Comparison of ENCODE assay signal across 8 cellular contexts in genomic region chr1:51517361-51518032, GRCh38. TPM values are rescaled to one million over a fixed set of nuclear protein-coding genes. Genes with fewer than 3 reads are reported as not detected.
DNase-seq lines count a peak whose midpoint lies in the region; ATAC-seq lines count a peak whose summit lies in the region.

No MANE protein-coding gene starts in this region.

- peak overlapping the region; percentile 96 for H3K4me3 Mint-ChIP-seq in activated T-cell treated with anti-CD3 and anti-CD28 coated beads, Interleukin-2, amount 50 U/mL, for 4 hours
- peak overlapping the region; percentile 96 for H3K4me3 Mint-ChIP-seq in T-helper 17 cell

- no peak for DNase-seq in activated T-cell treated with anti-CD3 and anti-CD28 coated beads, Interleukin-2, amount 50 U/mL, for 4 hours
- DNase-seq in activated T-cell treated with anti-CD3 and anti-CD28 coated beads, Interleukin-2, amount 50 U/mL, for 48 hours: no peak
- DNase-seq in T-helper 17 cell (no peak), fibroblast of peridontal ligament (ENCODE audit: extremely low read depth) (peak; percentile 63), putamen (ENCODE audit: low spot score) (peak; percentile 40)
- no peak for DNase-seq in NK-92 treated with Interleukin-12 subunit alpha and Interleukin-12 subunit beta, amount 100 ng/mL, for 24 hours (lab: John Stamatoyannopoulos, UW)

- H3K36me3 Mint-ChIP-seq in activated T-cell treated with anti-CD3 and anti-CD28 coated beads, Interleukin-2, amount 50 U/mL, for 4 hours (ENCODE audit: insufficient read depth): no peaks in the 10 kb centered on the region
- peaks cover 6% of the 10 kb centered on the region for H3K36me3 Mint-ChIP-seq in T-helper 17 cell (ENCODE audit: low read depth)

- no peaks in the 10 kb centered on the region for H3K9me3 ChIP-seq in T-helper 17 cell (ENCODE audit: control insufficient read depth, low read length, poor library complexity, severe bottlenecking)

- H3K9me3 Mint-ChIP-seq in activated T-cell treated with anti-CD3 and anti-CD28 coated beads, Interleukin-2, amount 50 U/mL, for 4 hours: no peaks in the 10 kb centered on the region

- peaks cover 66% of the 10 kb centered on the region for H3K4me1 Mint-ChIP-seq in activated T-cell treated with anti-CD3 and anti-CD28 coated beads, Interleukin-2, amount 50 U/mL, for 4 hours (ENCODE audit: low read depth)
- peaks cover 43% of the 10 kb centered on the region for H3K4me1 Mint-ChIP-seq in T-helper 17 cell

- ATAC-seq in activated T-cell treated with anti-CD3 and anti-CD28 coated beads, Interleukin-2, amount 50 U/mL, for 4 hours: no peak
- no peak for ATAC-seq in T-helper 17 cell
- ATAC-seq in HG02981 (IDR thresholded peaks at IDR 0.05; ENCODE audit: unreplicated experiment): no peak
- ATAC-seq in HG03442 (IDR thresholded peaks at IDR 0.05; ENCODE audit: unreplicated experiment): no peak

- peak overlapping the region; percentile 98 for H3K27ac Mint-ChIP-seq in T-helper 17 cell

- H3K27me3 Mint-ChIP-seq in activated T-cell treated with anti-CD3 and anti-CD28 coated beads, Interleukin-2, amount 50 U/mL, for 4 hours (ENCODE audit: low read depth): no peaks in the 10 kb centered on the region
- H3K27me3 Mint-ChIP-seq in T-helper 17 cell: no peaks in the 10 kb centered on the region

RNA-seq across cellular contexts. Expression of gene EPS15, which starts 1.6 kb away (rescaled TPM):
- total RNA-seq in activated T-cell treated with anti-CD3 and anti-CD28 coated beads, Interleukin-2, amount 50 U/mL, for 4 hours: 10 to 100 TPM; 39.7 to 51.8 (median 51.4) TPM
- total RNA-seq in T-helper 17 cell: 10 to 100 TPM; 88.2 to 98.8 TPM

Comparison
In these comparisons a context has a peak if more than half of its experiments do, and no peak if none do; other contexts are left out.
1. DNase-seq: peak in fibroblast of peridontal ligament (single experiment) and putamen (single experiment); none in activated T-cell treated with anti-CD3 and anti-CD28 coated beads, Interleukin-2, amount 50 U/mL, for 4 hours (single experiment), activated T-cell treated with anti-CD3 and anti-CD28 coated beads, Interleukin-2, amount 50 U/mL, for 48 hours (0 of 2), T-helper 17 cell (0 of 3) and NK-92 treated with Interleukin-12 subunit alpha and Interleukin-12 subunit beta, amount 100 ng/mL, for 24 hours (single experiment).